Comparison of ENCODE assay signal across 32 cellular contexts in the genomic region with DNA sequence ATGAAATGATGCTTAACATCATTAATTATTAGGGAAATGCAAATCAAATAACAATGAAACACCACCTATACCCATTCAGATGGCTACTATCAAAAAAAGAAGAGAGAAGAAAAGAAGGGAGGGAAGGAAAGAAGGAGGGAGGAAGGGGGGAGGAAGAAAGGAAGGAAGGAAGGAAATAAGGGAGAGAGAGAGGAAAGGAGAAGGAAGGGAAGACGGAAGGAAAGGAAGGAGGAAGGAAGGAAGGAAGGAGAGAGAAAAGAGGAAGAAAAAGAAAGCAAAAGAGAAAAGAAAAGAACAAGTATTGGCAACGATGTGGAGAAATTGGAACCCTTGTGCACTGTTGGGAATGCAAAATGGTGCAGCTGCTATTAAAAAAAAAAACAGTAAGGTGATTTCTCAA.
"Had no signal": no experiment of that assay in that cellular context is flagged by ENCODE, and none has a peak within 500 bp of the region (broad histone marks: within the 10 kb centered on the region; RNA-seq: fewer than 3 reads in every experiment).

No MANE protein-coding gene starts in this region.

- ATAC-seq: activated naive CD4-positive, alpha-beta T cell treated with anti-CD3 and anti-CD28 coated beads, Interleukin-2, amount 50 U/mL, for 72 hours; activated naive CD8-positive, alpha-beta T cell treated with anti-CD3 and anti-CD28 coated beads, Interleukin-2, amount 50 U/mL, for 24 hours; activated T-cell treated with anti-CD3 and anti-CD28 coated beads, Interleukin-2, amount 50 U/mL, for 4 hours; activated T-cell treated with anti-CD3 and anti-CD28 coated beads, Interleukin-2, amount 50 U/mL, for 72 hours; activated T-helper 17 cell treated with anti-CD3 and anti-CD28 coated beads, Interleukin-2, amount 50 U/mL, for 72 hours; body of pancreas had no signal

- H3K4me1 ChIP-seq: adrenal gland, body of pancreas, breast epithelium had no signal

- H3K27ac ChIP-seq: adrenal gland, ascending aorta, body of pancreas, brain microvascular endothelial cell, breast epithelium, cardiac muscle cell had no signal

- H3K4me3 ChIP-seq: adrenal gland, ascending aorta, body of pancreas, breast epithelium, cardiac muscle cell had no signal

- H3K27me3 ChIP-seq: adrenal gland, ascending aorta, body of pancreas, brain microvascular endothelial cell, breast epithelium, cardiac muscle cell had no signal

- H3K36me3 ChIP-seq: adrenal gland, ascending aorta, brain microvascular endothelial cell, breast epithelium, cardiac muscle cell had no signal

- DNase-seq: activated effector memory CD4-positive, alpha-beta T cell treated with anti-CD3 and anti-CD28 coated beads, Interleukin-2, amount 50 U/mL, for 16 hours; activated effector memory CD4-positive, alpha-beta T cell treated with Interleukin-2 at 50 U/mL for 16 hours; activated gamma-delta T cell; activated gamma-delta T cell treated with Interleukin-2 at 50 U/mL for 16 hours; activated naive CD4-positive, alpha-beta T cell; activated naive CD4-positive, alpha-beta T cell treated with anti-CD3 and anti-CD28 coated beads for 36 hours; activated naive CD4-positive, alpha-beta T cell treated with anti-CD3 and anti-CD28 coated beads, Interleukin-2, amount 10 ng/mL, durations not matched to agents 7 days and 5 days; activated naive CD4-positive, alpha-beta T cell treated with anti-CD3 and anti-CD28 coated beads, Interleukin-2, amount 50 U/mL, for 16 hours; activated naive CD4-positive, alpha-beta T cell treated with Interleukin-2 at 50 U/mL for 16 hours; activated naive CD8-positive, alpha-beta T cell treated with anti-CD3 and anti-CD28 coated beads for 36 hours; activated naive CD8-positive, alpha-beta T cell treated with anti-CD3 and anti-CD28 coated beads, Interleukin-2, amount 10 ng/mL, durations not matched to agents 7 days and 5 days; activated naive CD8-positive, alpha-beta T cell treated with anti-CD3 and anti-CD28 coated beads, Interleukin-2, amount 50 U/mL, for 24 hours; activated T-cell treated with anti-CD3 and anti-CD28 coated beads, Interleukin-2, amount 50 U/mL, for 24 hours; activated T-cell treated with anti-CD3 and anti-CD28 coated beads, Interleukin-2, amount 50 U/mL, for 4 hours; activated T-cell treated with anti-CD3 and anti-CD28 coated beads, Interleukin-2, amount 50 U/mL, for 48 hours; activated T-cell treated with anti-CD3 and anti-CD28 coated beads, Interleukin-2, amount 50 U/mL, for 72 hours; adrenal gland; amniotic stem cell; amygdala; anterior cingulate cortex; aorta; body of pancreas; brain microvascular endothelial cell; caudate nucleus; central memory CD4-positive, alpha-beta T cell; cerebellar nuclear complex had no signal

- FAIRE-seq: astrocyte had no signal

- H3K9me3 ChIP-seq: adrenal gland, ascending aorta, body of pancreas, breast epithelium had no signal
